ENCODE assay signal across 28 cellular contexts in the genomic region with DNA sequence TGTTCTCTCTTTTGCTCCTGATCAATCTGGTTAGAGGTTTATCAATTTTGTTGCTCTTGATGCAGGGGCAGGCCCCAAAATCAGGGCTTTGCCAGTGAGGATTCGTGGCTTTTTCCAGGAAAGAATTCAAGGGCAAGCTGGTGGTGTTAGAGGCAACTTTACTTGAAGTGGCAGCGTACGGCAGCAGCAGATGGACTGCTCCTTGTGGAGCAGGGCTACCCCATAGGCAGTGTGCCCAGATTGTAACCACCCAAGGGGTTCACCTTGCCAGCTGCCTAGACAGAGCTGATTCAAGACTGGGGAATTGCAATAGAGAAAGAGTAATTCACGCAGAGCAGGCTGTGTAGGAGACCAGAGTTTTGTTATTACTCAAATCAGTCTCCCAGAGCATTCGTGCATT. TPM values are rescaled to one million over a fixed set of nuclear protein-coding genes. Genes with fewer than 3 reads are reported as not detected.
A peak's percentile ranks its signal among the peaks of the same experiment; 100 is the strongest.
DNase-seq lines count a peak whose midpoint lies in the region; ATAC-seq, FAIRE-seq and TF ChIP-seq lines count a peak whose summit lies in the region.
"Had no signal": no experiment of that assay in that cellular context is flagged by ENCODE, and none has a peak within 500 bp of the region (broad histone marks: within the 10 kb centered on the region; RNA-seq: fewer than 3 reads in every experiment).

No MANE protein-coding gene starts in this region.

- H3K4me2 ChIP-seq in H1 (ENCODE audit: insufficient read depth in 1 of 2, low read depth in 2 of 2, low read length in 2 of 2) (no peak overlapping the region), MM.1S (ENCODE audit: low read depth, low read length) (no peak overlapping the region)
- H3K4me2 ChIP-seq: BLaER1 treated with 17β-estradiol and CSF1 and Interleukin-3, amounts not matched to agents 10 nM and 100 nM; PC-9 had no signal

- no peaks in the 10 kb centered on the region for H3K79me1 ChIP-seq in H1 (ENCODE audit: low read depth, low read length)

- no peaks in the 10 kb centered on the region for H3K36me3 ChIP-seq in H1 (ENCODE audit: control insufficient read depth in 2 of 4, insufficient read depth in 4 of 4, low read length in 3 of 4)
- no peaks in the 10 kb centered on the region for H3K36me3 ChIP-seq in MM.1S (replicated peaks; ENCODE audit: insufficient read depth, low read length)
- H3K36me3 ChIP-seq: BLaER1 treated with 17β-estradiol and CSF1 and Interleukin-3, amounts not matched to agents 10 nM and 100 nM had no signal

- H2AFZ ChIP-seq in H1 (ENCODE audit: low read length) (peak overlapping the region; percentile 31; the same call in 1 of the 2 replicates), MM.1S (ENCODE audit: low read length) (no peak overlapping the region)
- H2AFZ ChIP-seq: PC-9 had no signal

- ATAC-seq in HG03045 (IDR thresholded peaks at IDR 0.05; ENCODE audit: unreplicated experiment) (no peak), SK-N-SH treated with all-trans-retinoic acid at 6 μM for 48 hours (no peak)
- ATAC-seq: HCT116 had no signal

- TF ChIP-seq CTCF in H1 (IDR thresholded peaks at IDR 0.05; ENCODE audit: control extremely low read depth in 1 of 3, insufficient read depth in 1 of 3, low read depth in 1 of 3, low read length in 3 of 3) (no peak), MM.1S (IDR thresholded peaks at IDR 0.05; ENCODE audit: low read length) (no peak)

- CTCF ChIA-PET in H1 (lab: Charles Lee; ENCODE audit: partially characterized antibody): interaction anchor here (1.2 to 4.2 kb wide), 6 partner anchors 8 to 63 kb away, joined by 3 to 15 read pairs (median 4); partner anchors contain the start of gene ADGRG3

- H3K79me2 ChIP-seq in H1 (ENCODE audit: control insufficient read depth in 1 of 2, insufficient read depth in 2 of 2, low read length in 2 of 2) (no peaks in the 10 kb centered on the region), MM.1S (ENCODE audit: low read length) (no peaks in the 10 kb centered on the region)

- no peak overlapping the region for H3K23ac ChIP-seq in H1 (ENCODE audit: insufficient read length)

- H3K9me3 ChIP-seq in H1 (ENCODE audit: insufficient read depth in 2 of 2, low read depth in 1 of 2, low read length in 1 of 2) (no peaks in the 10 kb centered on the region), MM.1S (replicated peaks; ENCODE audit: insufficient read depth, low read length) (no peaks in the 10 kb centered on the region)
- H3K9me3 ChIP-seq: BLaER1 treated with 17β-estradiol and CSF1 and Interleukin-3, amounts not matched to agents 10 nM and 100 nM; Caco-2 had no signal

- no peaks in the 10 kb centered on the region for H3F3A ChIP-seq in MM.1S (ENCODE audit: insufficient read depth, low read length)

- H4K8ac ChIP-seq in H1 (ENCODE audit: extremely low read depth, insufficient read depth, low read length): no peak overlapping the region

- no peak overlapping the region for H2BK5ac ChIP-seq in H1 (ENCODE audit: low read depth, low read length)

- no peak overlapping the region for H2BK120ac ChIP-seq in H1 (replicated peaks; ENCODE audit: low read depth, low read length)

- H3K23me2 ChIP-seq in H1 (ENCODE audit: low read depth, low read length): peaks cover 5% of the 10 kb centered on the region; the same call in 1 of the 2 replicates

- no peak overlapping the region for H3K4ac ChIP-seq in H1 (replicated peaks; ENCODE audit: insufficient read length, low read depth, low read length)

- H3K27me3 ChIP-seq in H1 (replicated peaks in 1 of 4; ENCODE audit: control insufficient read depth in 3 of 4, extremely low read depth in 1 of 4, insufficient read depth in 3 of 4, low read length in 3 of 4): no peaks in the 10 kb centered on the region; a peak in 1 of 7 replicates
- no peaks in the 10 kb centered on the region; the same call in 1 of the 2 replicates for H3K27me3 ChIP-seq in MM.1S (replicated peaks; ENCODE audit: insufficient read depth, low read length)
- H3K27me3 ChIP-seq: BLaER1 treated with 17β-estradiol and CSF1 and Interleukin-3, amounts not matched to agents 10 nM and 100 nM had no signal

- H4K20me1 ChIP-seq in H1 (replicated peaks in 1 of 2; ENCODE audit: control insufficient read depth in 1 of 2, insufficient read depth in 2 of 2, low read length in 2 of 2) (no peaks in the 10 kb centered on the region), MM.1S (ENCODE audit: insufficient read depth, low read length) (no peaks in the 10 kb centered on the region)
- H4K20me1 ChIP-seq: BLaER1 treated with 17β-estradiol and CSF1 and Interleukin-3, amounts not matched to agents 10 nM and 100 nM had no signal

- H3K18ac ChIP-seq in H1 (ENCODE audit: extremely low read depth, low read length): no peak overlapping the region

- H3K4me1 ChIP-seq in H1 (replicated peaks in 1 of 4; ENCODE audit: control insufficient read depth in 3 of 4, insufficient read depth in 4 of 4, low read length in 3 of 4) (no peaks in the 10 kb centered on the region), MM.1S (ENCODE audit: low read length) (no peaks in the 10 kb centered on the region)

- H2AK5ac ChIP-seq in H1 (ENCODE audit: low read depth, low read length): no peak overlapping the region

- H3K9me2 ChIP-seq in MM.1S (replicated peaks; ENCODE audit: insufficient read depth, low read length): no peaks in the 10 kb centered on the region

- no peak overlapping the region for H4K5ac ChIP-seq in H1 (ENCODE audit: insufficient read length, low read depth, low read length)

- no peak overlapping the region for H3K56ac ChIP-seq in H1 (replicated peaks; ENCODE audit: insufficient read length, low read depth, low read length)

- POLR2A ChIA-PET in H1 (lab: Charles Lee; ENCODE audit: partially characterized antibody): no interaction called here

- no peak overlapping the region for H2BK15ac ChIP-seq in H1 (ENCODE audit: low read length)

- no peak overlapping the region for H3K14ac ChIP-seq in H1 (ENCODE audit: insufficient read length)

- TF ChIP-seq EP300 in H1 (IDR thresholded peaks at IDR 0.05; ENCODE audit: borderline replicate concordance in 1 of 2, low read depth in 2 of 2, low read length in 2 of 2): no peak

- H2BK20ac ChIP-seq in H1 (ENCODE audit: low read length): no peak overlapping the region

- H3K27ac ChIP-seq in H1 (ENCODE audit: low read depth, low read length) (no peak overlapping the region), MM.1S (ENCODE audit: low read length) (no peak overlapping the region)
- H3K27ac ChIP-seq: BLaER1 treated with 17β-estradiol and CSF1 and Interleukin-3, amounts not matched to agents 10 nM and 100 nM; PC-9; SK-N-MC had no signal

- no peak for TF ChIP-seq RAD21 in H1 (IDR thresholded peaks at IDR 0.05 in 1 of 2, conservative IDR thresholded peaks at IDR 0.05 in 1 of 2; ENCODE audit: low read depth in 2 of 2, low read length in 2 of 2)

- no peak overlapping the region for H4K91ac ChIP-seq in H1 (replicated peaks; ENCODE audit: insufficient read length, low read length)

- FAIRE-seq in H1 (lab: Jason Lieb, UNC): no peak
- FAIRE-seq: G401.6, GM18507 had no signal

- no peak overlapping the region for H3K9ac ChIP-seq in H1 (replicated peaks in 1 of 4; ENCODE audit: extremely low read depth in 1 of 4, low read depth in 3 of 4, low read length in 3 of 4)
- H3K9ac ChIP-seq in MM.1S (ENCODE audit: low read length): no peak overlapping the region
- H3K9ac ChIP-seq: BLaER1 treated with 17β-estradiol and CSF1 and Interleukin-3, amounts not matched to agents 10 nM and 100 nM had no signal

- DNase-seq in activated effector memory CD4-positive, alpha-beta T cell treated with anti-CD3 and anti-CD28 coated beads, Interleukin-2, amount 50 U/mL, for 16 hours: peak; percentile 45
- no peak for DNase-seq in activated effector memory CD4-positive, alpha-beta T cell treated with Interleukin-2 at 50 U/mL for 16 hours
- peak; percentile 97 to 98 for DNase-seq in NCI-H524 (lab: John Stamatoyannopoulos, UW)
- no peak for DNase-seq in H1 (ENCODE audit: low read depth in 1 of 2, low spot score in 2 of 2)
- DNase-seq in MM.1S: no peak
- no peak for DNase-seq in NCI-H2196 treated with DMSO at 0.1 percent for 48 hours (lab: John Stamatoyannopoulos, UW; ENCODE audit: unreplicated experiment)
- DNase-seq: 8988T; CD4-positive, alpha-beta memory T cell; DMS153; GOT3; Kasumi-1; NCI-H1048; NCI-H1417 treated with DMSO at 0.1 percent for 48 hours; NCI-H1930; NCI-H748 treated with DMSO at 0.1 percent for 48 hours; PC-9; RPMI8226; SHP77 had no signal

- no peak overlapping the region for H2BK12ac ChIP-seq in H1 (ENCODE audit: low read depth, low read length)

- H3K4me3 ChIP-seq in H1 (ENCODE audit: extremely low read depth in 1 of 4, insufficient read depth in 2 of 4, low read depth in 3 of 4, low read length in 4 of 4) (no peak overlapping the region), MM.1S (ENCODE audit: low read length) (no peak overlapping the region)
- H3K4me3 ChIP-seq: BLaER1 treated with 17β-estradiol and CSF1 and Interleukin-3, amounts not matched to agents 10 nM and 100 nM; PC-9; SK-N-MC had no signal

- 90% methylated on average over 5 of the region's 5 CpGs; no CpG with 5 or more reads in 1 of the 2 experiments for WGBS in H1 (ENCODE audit: extremely low coverage in 1 of 2, insufficient coverage in 1 of 2, insufficient read length in 1 of 2, insufficient replicate concordance in 2 of 2, low coverage in 1 of 2, low lambda C conversion rate in 2 of 2, missing lambda C conversion rate in 1 of 2), 2 experiments

- TF ChIP-seq POLR2A in H1 (IDR thresholded peaks at IDR 0.05; ENCODE audit: control extremely low read depth in 1 of 2, low read depth in 2 of 2, low read length in 2 of 2): no peak

RNA-seq across cellular contexts. Expression of gene DRC7, which starts 16.7 kb away (rescaled TPM):
- not detected in 2 replicates for total RNA-seq in H1 (2021; fragmentation: NEBNext Ultra II Directional; extraction: Animal tissue kit (Norgen Biotek cat#: 25700))
- polyA plus RNA-seq in H1 (2011; rRNA removed): 0.13 and 0.14 TPM in 2 replicates
- polyA plus RNA-seq in H1 (2011; cell fraction: cytosol; rRNA removed): 0.16 TPM
- 0.27 TPM for polyA plus RNA-seq in H1 (2011; cell fraction: nucleus; rRNA removed)
- 0.23 to 0.48 TPM (median 0.27 TPM) in 3 of 4 replicates, not detected in the other for polyA plus RNA-seq in H1 (2012, experiment 1 of 2)
- polyA plus RNA-seq in H1 (2012, experiment 2 of 2): not detected
- polyA plus RNA-seq in H1 (2013, experiment 1 of 2): 0.06 TPM
- 0.04 TPM for polyA plus RNA-seq in H1 (2013, experiment 2 of 2)
- 0.09 TPM in 1 of 2 replicates, not detected in the other for polyA minus RNA-seq in H1 (2011; rRNA and poly(A)+ RNA removed)
- polyA minus RNA-seq in H1 (2011; cell fraction: cytosol; rRNA and poly(A)+ RNA removed): not detected
- not detected for polyA minus RNA-seq in H1 (2011; cell fraction: nucleus; rRNA and poly(A)+ RNA removed)
- total RNA-seq: CD4-positive, alpha-beta memory T cell; MCF 10A; NCI-H460 had no signal
- polyA plus RNA-seq: CD4-positive, alpha-beta memory T cell had no signal

RNA-seq across cellular contexts. Expression of gene KATNB1, which starts 24.2 kb away (rescaled TPM):
- total RNA-seq in H1 (2021; fragmentation: NEBNext Ultra II Directional; extraction: Animal tissue kit (Norgen Biotek cat#: 25700)): 50.2 and 50.3 TPM in 2 replicates
- polyA plus RNA-seq in H1 (2011; rRNA removed): 60.4 and 88.4 TPM in 2 replicates
- 55.3 TPM for polyA plus RNA-seq in H1 (2011; cell fraction: cytosol; rRNA removed)
- polyA plus RNA-seq in H1 (2011; cell fraction: nucleus; rRNA removed): 166 TPM
- polyA plus RNA-seq in H1 (2012, experiment 1 of 2): 25.0 to 47.4 TPM (median 43.4 TPM) in 4 replicates
- 48.3 TPM for polyA plus RNA-seq in H1 (2012, experiment 2 of 2)
- 31.0 TPM for polyA plus RNA-seq in H1 (2013, experiment 1 of 2)
- 28.8 TPM for polyA plus RNA-seq in H1 (2013, experiment 2 of 2)
- 31.8 and 43.0 TPM in 2 replicates for polyA minus RNA-seq in H1 (2011; rRNA and poly(A)+ RNA removed)
- 29.9 TPM for polyA minus RNA-seq in H1 (2011; cell fraction: cytosol; rRNA and poly(A)+ RNA removed)
- polyA minus RNA-seq in H1 (2011; cell fraction: nucleus; rRNA and poly(A)+ RNA removed): 42.7 TPM

RNA-seq across cellular contexts. Expression of gene ADGRG3, which starts 43.2 kb away (rescaled TPM):
- 0.15 and 0.28 TPM in 2 replicates for total RNA-seq in H1 (2021; fragmentation: NEBNext Ultra II Directional; extraction: Animal tissue kit (Norgen Biotek cat#: 25700))
- polyA plus RNA-seq in H1 (2011; rRNA removed): 0.94 and 0.98 TPM in 2 replicates
- 1.00 TPM for polyA plus RNA-seq in H1 (2011; cell fraction: cytosol; rRNA removed)
- polyA plus RNA-seq in H1 (2011; cell fraction: nucleus; rRNA removed): 0.87 TPM
- polyA plus RNA-seq in H1 (2012, experiment 1 of 2): 0.64 to 1.4 TPM (median 0.87 TPM) in 4 replicates
- 0.42 TPM for polyA plus RNA-seq in H1 (2012, experiment 2 of 2)
- 0.20 TPM for polyA plus RNA-seq in H1 (2013, experiment 1 of 2)
- polyA plus RNA-seq in H1 (2013, experiment 2 of 2): 0.52 TPM
- 0.59 and 0.69 TPM in 2 replicates for polyA minus RNA-seq in H1 (2011; rRNA and poly(A)+ RNA removed)
- not detected for polyA minus RNA-seq in H1 (2011; cell fraction: cytosol; rRNA and poly(A)+ RNA removed)
- polyA minus RNA-seq in H1 (2011; cell fraction: nucleus; rRNA and poly(A)+ RNA removed): 0.60 TPM
- total RNA-seq: CD4-positive, alpha-beta memory T cell; MCF 10A; PC-9 had no signal
- polyA plus RNA-seq: CD4-positive, alpha-beta memory T cell had no signal

Comparison
In these comparisons a context has a peak if more than half of its experiments do, and no peak if none do; other contexts are left out.
1. DNase-seq: peak in activated effector memory CD4-positive, alpha-beta T cell treated with anti-CD3 and anti-CD28 coated beads, Interleukin-2, amount 50 U/mL, for 16 hours (single experiment) and NCI-H524 (2 of 2); none in activated effector memory CD4-positive, alpha-beta T cell treated with Interleukin-2 at 50 U/mL for 16 hours (single experiment), H1 (0 of 2), MM.1S (single experiment) and NCI-H2196 treated with DMSO at 0.1 percent for 48 hours (single experiment).